8 cellular contexts compared by ENCODE assay signal in the genomic region with DNA sequence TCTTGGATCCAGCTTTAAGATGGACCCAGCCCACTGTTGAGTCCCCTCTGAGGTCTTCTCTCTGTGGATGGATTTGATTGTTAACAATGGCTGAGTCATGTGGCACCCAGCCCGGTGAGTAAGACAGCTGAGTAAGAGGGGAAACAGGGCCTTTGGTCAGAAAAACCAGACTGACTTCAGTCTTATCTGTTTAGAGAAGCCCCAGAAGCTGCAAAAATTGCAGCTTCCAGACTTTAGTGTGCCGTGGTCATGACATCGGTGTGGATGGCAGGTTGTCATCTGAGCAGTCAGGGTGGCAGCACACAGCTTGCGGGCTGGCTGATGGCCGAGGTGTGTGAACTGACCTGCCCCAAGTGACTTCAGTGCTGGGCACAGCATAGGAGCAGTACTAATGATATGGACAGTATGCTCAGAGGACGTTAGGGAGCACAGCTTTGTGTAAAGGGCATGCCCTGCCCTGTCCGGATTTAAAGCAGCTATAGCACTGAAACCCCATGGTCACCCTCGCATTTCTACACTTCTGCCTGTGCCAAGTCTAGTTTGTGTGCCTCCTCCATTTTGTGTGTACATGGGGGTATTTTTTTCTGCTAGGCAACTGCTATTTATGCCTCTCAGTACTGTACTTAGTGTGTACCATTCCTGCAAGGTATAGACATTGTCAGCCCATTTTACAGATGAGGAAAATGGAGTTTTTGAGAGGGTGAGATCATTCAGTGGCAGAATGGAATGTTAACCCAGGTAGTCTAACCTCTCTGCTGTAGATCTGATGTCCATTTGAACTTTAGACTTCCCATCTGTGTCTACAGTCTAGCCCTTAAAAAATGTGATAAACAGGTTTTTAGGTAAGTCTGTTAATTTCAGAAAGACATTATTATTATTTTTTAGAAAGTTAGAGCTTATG. TPM values are rescaled to one million over a fixed set of nuclear protein-coding genes. Genes with fewer than 3 reads are reported as not detected.
DNase-seq lines count a peak whose midpoint lies in the region; ATAC-seq, FAIRE-seq and TF ChIP-seq lines count a peak whose summit lies in the region.

No MANE protein-coding gene starts in this region.

- FAIRE-seq in D721Med (lab: Jason Lieb, UNC) = no peak

- peak overlapping the region; percentile 92 for H3K27ac ChIP-seq in epithelial cell of prostate

- peak; percentile 42 for DNase-seq in activated T-cell treated with anti-CD3 and anti-CD28 coated beads for 48 hours (ENCODE audit: low read depth)
- DNase-seq in activated T-cell treated with anti-CD3 and anti-CD28 coated beads, Interleukin-2, amount 50 U/mL, for 1 hour = no peak
- peak; percentile 83 for DNase-seq in T1000 (lab: John Stamatoyannopoulos, UW)
- DNase-seq in epithelial cell of prostate (ENCODE audit: low read depth, low spot score) = peak; percentile 74
- peak; percentile 87 for DNase-seq in myocyte (ENCODE audit: low read depth)
- DNase-seq in superior temporal gyrus (ENCODE audit: extremely low spot score) = peak; percentile 76
- DNase-seq in D721Med (ENCODE audit: insufficient read length, low spot score) = no peak

- TF ChIP-seq CTCF in D721Med (IDR thresholded peaks at IDR 0.05; ENCODE audit: insufficient read depth, missing control alignments) = no peak

- ATAC-seq in GM21515 (IDR thresholded peaks at IDR 0.05; ENCODE audit: unreplicated experiment) = no peak

RNA-seq across cellular contexts. Expression of a gene that starts 44.4 kb away (rescaled TPM):
- total RNA-seq in myocyte = 4.4 and 7.8 TPM in 2 replicates
- 50.5 TPM for polyA plus RNA-seq in myocyte (2012)

Comparison
In these comparisons a context has a peak if more than half of its experiments do, and no peak if none do; other contexts are left out.
1. DNase-seq: peak in activated T-cell treated with anti-CD3 and anti-CD28 coated beads for 48 hours (single experiment), T1000 (single experiment), epithelial cell of prostate (single experiment), myocyte (single experiment) and superior temporal gyrus (single experiment); none in activated T-cell treated with anti-CD3 and anti-CD28 coated beads, Interleukin-2, amount 50 U/mL, for 1 hour (single experiment) and D721Med (single experiment).